Comparison of ENCODE assay signal across 11 cellular contexts in the genomic region with DNA sequence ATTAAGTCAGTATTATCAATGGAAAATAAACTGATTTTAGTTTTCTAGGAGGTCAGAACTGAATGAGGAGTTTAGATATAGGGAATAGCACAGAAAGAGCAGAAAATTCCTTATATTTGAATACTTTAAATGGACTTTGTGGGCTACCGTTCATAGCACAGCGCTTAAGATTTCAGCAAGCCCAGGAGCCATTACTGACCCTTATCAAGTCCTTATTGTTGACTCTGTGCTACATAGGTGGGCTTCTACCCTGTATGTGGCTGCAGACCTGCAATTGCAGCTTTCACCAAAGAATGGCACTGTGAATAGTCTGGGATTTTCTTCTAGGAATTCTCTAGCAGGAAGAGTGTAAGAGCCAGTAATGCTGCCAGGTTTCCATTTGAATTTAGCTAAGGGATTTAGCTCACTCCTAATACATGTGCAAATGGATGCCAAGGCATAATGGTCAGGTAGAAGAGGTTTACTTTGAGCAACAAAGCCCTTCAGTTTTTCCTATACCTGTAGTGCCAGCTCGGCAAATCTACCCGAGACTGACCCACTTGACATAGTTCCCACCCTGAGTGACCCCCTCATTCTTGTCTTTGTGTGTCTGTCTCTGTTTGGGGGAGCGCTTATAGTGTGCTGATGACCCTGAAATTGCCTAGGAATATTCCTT. TPM values are rescaled to one million over a fixed set of nuclear protein-coding genes. Genes with fewer than 3 reads are reported as not detected.
A peak's percentile ranks its signal among the peaks of the same experiment; 100 is the strongest.
DNase-seq lines count a peak whose midpoint lies in the region; ATAC-seq and TF ChIP-seq lines count a peak whose summit lies in the region.
"Had no signal": no experiment of that assay in that cellular context is flagged by ENCODE, and none has a peak within 500 bp of the region (broad histone marks: within the 10 kb centered on the region; RNA-seq: fewer than 3 reads in every experiment).

No MANE protein-coding gene starts in this region.

- DNase-seq in chondrocyte (ENCODE audit: low spot score) (no peak), iPS-NIHi7 (ENCODE audit: extremely low spot score) (peak; percentile 18), osteocyte (ENCODE audit: extremely low spot score, unreplicated experiment) (no peak), occipital lobe (lab: John Stamatoyannopoulos, UW) (no peak), NCI-H2029 (lab: John Stamatoyannopoulos, UW) (no peak)
- DNase-seq: GOT3, spleen had no signal

- no peak overlapping the region for H3K4me3 Mint-ChIP-seq in chondrocyte (ENCODE audit: unreplicated experiment)
- H3K4me3 Mint-ChIP-seq in osteocyte (ENCODE audit: unreplicated experiment), result no peak overlapping the region

- no peaks in the 10 kb centered on the region for H3K9me3 ChIP-seq in ES-I3 (ENCODE audit: control insufficient read depth, insufficient read depth, low read length)
- H3K9me3 ChIP-seq: BLaER1, spleen had no signal

- H3K36me3 Mint-ChIP-seq in chondrocyte (ENCODE audit: low read depth) (peaks cover 14% of the 10 kb centered on the region), osteocyte (ENCODE audit: unreplicated experiment) (peaks cover 8% of the 10 kb centered on the region)

- H3K9ac ChIP-seq in ES-I3 (ENCODE audit: low read depth, low read length), result peak overlapping the region; percentile 60
- H3K9ac ChIP-seq: BLaER1 had no signal

- no peak for TF ChIP-seq CTCF in chondrocyte (IDR thresholded peaks at IDR 0.05)
- no peak for TF ChIP-seq CTCF in osteocyte (IDR thresholded peaks at IDR 0.05)

- H3K9me3 Mint-ChIP-seq in chondrocyte (ENCODE audit: low read depth) (no peaks in the 10 kb centered on the region), osteocyte (ENCODE audit: unreplicated experiment) (no peaks in the 10 kb centered on the region)

- H3K36me3 ChIP-seq in ES-I3 (ENCODE audit: insufficient read depth, low read length), result peaks cover 5% of the 10 kb centered on the region; the same call in 1 of the 2 replicates
- H3K36me3 ChIP-seq: BLaER1 had no signal

- peaks cover 29% of the 10 kb centered on the region for H3K4me1 ChIP-seq in ES-I3 (ENCODE audit: insufficient read depth, low read length)

- H3K4me1 Mint-ChIP-seq in chondrocyte (ENCODE audit: low read depth) (peaks cover 40% of the 10 kb centered on the region), osteocyte (ENCODE audit: unreplicated experiment) (peaks cover 21% of the 10 kb centered on the region)

- H3K27ac Mint-ChIP-seq in chondrocyte (ENCODE audit: unreplicated experiment) (peak overlapping the region; percentile 65), osteocyte (ENCODE audit: unreplicated experiment) (peak overlapping the region; percentile 9)

- ATAC-seq in GM18909 (IDR thresholded peaks at IDR 0.05; ENCODE audit: poor library complexity, unreplicated experiment) (no peak), GM18873 (IDR thresholded peaks at IDR 0.05; ENCODE audit: low FRiP score, unreplicated experiment) (no peak)

- H3K27me3 Mint-ChIP-seq in chondrocyte (ENCODE audit: low read depth) (no peaks in the 10 kb centered on the region), osteocyte (ENCODE audit: unreplicated experiment) (no peaks in the 10 kb centered on the region)

RNA-seq across cellular contexts. Expression of a gene that starts 42.5 kb away (rescaled TPM):
- 24.9 to 31.6 TPM (median 27.7 TPM) in 3 replicates for total RNA-seq in chondrocyte
- 26.3 and 26.4 TPM in 2 replicates for total RNA-seq in osteocyte
- 46.5 TPM for total RNA-seq in occipital lobe

RNA-seq across cellular contexts. Expression of a gene that starts 45.5 kb away (rescaled TPM):
- total RNA-seq in chondrocyte (28.0 to 41.9 TPM (median 29.6 TPM) in 3 replicates), osteocyte (9.7 and 10.6 TPM in 2 replicates), occipital lobe (78.5 TPM)
